24 cellular contexts compared by ENCODE assay signal in genomic region chr1:20166047-20166446, GRCh38. TPM values are rescaled to one million over a fixed set of nuclear protein-coding genes. Genes with fewer than 3 reads are reported as not detected.
DNase-seq lines count a peak whose midpoint lies in the region; ATAC-seq and TF ChIP-seq lines count a peak whose summit lies in the region.
"Had no signal": no experiment of that assay in that cellular context is flagged by ENCODE, and none has a peak within 500 bp of the region (broad histone marks: within the 10 kb centered on the region; RNA-seq: fewer than 3 reads in every experiment).

No MANE protein-coding gene starts in this region.

- ATAC-seq in HG02840 (IDR thresholded peaks at IDR 0.05; ENCODE audit: low FRiP score, unreplicated experiment) = no peak
- ATAC-seq: activated CD4-positive, CD25-positive, alpha-beta regulatory T cell treated with anti-CD3 and anti-CD28 coated beads, Interleukin-2, amount 50 U/mL, for 24 hours had no signal

- H3K27ac ChIP-seq in muscle layer of colon (ENCODE audit: low read depth, low read length) (peak overlapping the region; percentile 54), uterus (no peak overlapping the region)
- H3K27ac ChIP-seq: pancreas, SJCRH30 had no signal

- no peak for TF ChIP-seq CTCF in uterus (IDR thresholded peaks at IDR 0.05)

- H3K36me3 ChIP-seq in muscle layer of colon (ENCODE audit: insufficient read depth, low read length) (no peaks in the 10 kb centered on the region), uterus (no peaks in the 10 kb centered on the region)
- H3K36me3 ChIP-seq: BE2C, pancreas, SJCRH30 had no signal

- intact Hi-C loops in uterus (cut with DNase I; ENCODE audit: low total_unique reads) = no loop called here

- H3K27me3 ChIP-seq in muscle layer of colon (ENCODE audit: control insufficient read depth in 1 of 2, insufficient read depth in 2 of 2, low read length in 2 of 2) = no peaks in the 10 kb centered on the region
- H3K27me3 ChIP-seq in uterus = no peaks in the 10 kb centered on the region
- H3K27me3 ChIP-seq: BE2C, pancreas had no signal

- DNase-seq in SKM-1 treated with dmso at 0.1 percent for 144 hours (lab: John Stamatoyannopoulos, UW; ENCODE audit: unreplicated experiment) = peak; percentile 45
- no peak for DNase-seq in SKM-1 (lab: John Stamatoyannopoulos, UW; ENCODE audit: unreplicated experiment)
- peak; percentile 76 for DNase-seq in amniotic epithelial cell (ENCODE audit: low read depth)
- peak; percentile 24 for DNase-seq in uterus
- no peak for DNase-seq in NCI-H446 (lab: John Stamatoyannopoulos, UW)
- no peak for DNase-seq in NCI-H2107 (lab: John Stamatoyannopoulos, UW)
- DNase-seq: activated naive CD4-positive, alpha-beta T cell; BE2C; central memory CD4-positive, alpha-beta T cell; islet precursor cell; naive B cell; NCI-H1436 treated with DMSO at 0.1 percent for 48 hours; pancreas; stimulated activated naive B cell treated with anti-CD40 and anti-IgM and Interleukin-4, amounts not matched to agents 10 μg/mL and 1 μg/mL and 100 μg/mL, for 72 hours had no signal

- no peak overlapping the region for H3K9ac ChIP-seq in muscle layer of colon (ENCODE audit: low read length)

- no peak for TF ChIP-seq POLR2A in uterus (IDR thresholded peaks at IDR 0.05)

- no peak overlapping the region for H3K4me3 ChIP-seq in muscle layer of colon (ENCODE audit: low read depth in 1 of 2, low read length in 2 of 2)
- no peak overlapping the region for H3K4me3 ChIP-seq in uterus
- H3K4me3 ChIP-seq: pancreas, SJCRH30 had no signal

- H3K4me1 ChIP-seq in muscle layer of colon (ENCODE audit: insufficient read depth, low read length) (peaks cover 27% of the 10 kb centered on the region), uterus (no peaks in the 10 kb centered on the region)
- H3K4me1 ChIP-seq: BE2C, pancreas, SJCRH30 had no signal

- H3K9me3 ChIP-seq in muscle layer of colon (ENCODE audit: low read length) = no peaks in the 10 kb centered on the region
- peaks cover 0 to 3% of the 10 kb centered on the region in 2 donors for H3K9me3 ChIP-seq in uterus
- H3K9me3 ChIP-seq: BE2C, pancreas, SJCRH30 had no signal

RNA-seq across cellular contexts. Expression of gene UBXN10, which starts 19.8 kb away (rescaled TPM):
- total RNA-seq in uterus = 10 to 100 TPM in 1 of 4 donors, 1 to 10 TPM in 3; 1.2 to 11.3 (median 3.3) TPM
- total RNA-seq: A172, SJCRH30 had no signal

RNA-seq across cellular contexts. Expression of gene PLA2G2C, which starts 20.3 kb away (rescaled TPM):
- not detected for total RNA-seq in uterus
- total RNA-seq: A172, frontal cortex, HepG2, pancreas, SJCRH30, skeletal muscle tissue had no signal

RNA-seq across cellular contexts. Expression of gene PLA2G2F, which starts 26.9 kb away (rescaled TPM):
- under 1 TPM in 1 of 4 donors, not detected in 3; 0.07 TPM for total RNA-seq in uterus
- total RNA-seq: A172; activated CD8-positive, alpha-beta T cell treated with anti-CD3 and anti-CD28 coated beads for 36 hours; frontal cortex; HepG2; pancreas; SJCRH30; skeletal muscle tissue; T-helper 2 cell treated with Interferon-gamma antibody and Interleukin-4, amounts not matched to agents 100 ng/mL and 5 ng/mL, for 36 hours had no signal

RNA-seq across cellular contexts. Expression of gene PLA2G2D, which starts 46.7 kb away (rescaled TPM):
- total RNA-seq in uterus = not detected
- total RNA-seq: A172; activated CD8-positive, alpha-beta T cell treated with anti-CD3 and anti-CD28 coated beads for 36 hours; frontal cortex; HepG2; SJCRH30; skeletal muscle tissue; T-helper 2 cell treated with Interferon-gamma antibody and Interleukin-4, amounts not matched to agents 100 ng/mL and 5 ng/mL, for 36 hours had no signal

Comparison
In these comparisons a context has a peak if more than half of its experiments do, and no peak if none do; other contexts are left out.
1. DNase-seq: peak in SKM-1 treated with dmso at 0.1 percent for 144 hours (single experiment), amniotic epithelial cell (single experiment) and uterus (2 of 2); none in SKM-1 (single experiment), NCI-H446 (0 of 2) and NCI-H2107 (single experiment).